8 cellular contexts compared by ENCODE assay signal in the genomic region with DNA sequence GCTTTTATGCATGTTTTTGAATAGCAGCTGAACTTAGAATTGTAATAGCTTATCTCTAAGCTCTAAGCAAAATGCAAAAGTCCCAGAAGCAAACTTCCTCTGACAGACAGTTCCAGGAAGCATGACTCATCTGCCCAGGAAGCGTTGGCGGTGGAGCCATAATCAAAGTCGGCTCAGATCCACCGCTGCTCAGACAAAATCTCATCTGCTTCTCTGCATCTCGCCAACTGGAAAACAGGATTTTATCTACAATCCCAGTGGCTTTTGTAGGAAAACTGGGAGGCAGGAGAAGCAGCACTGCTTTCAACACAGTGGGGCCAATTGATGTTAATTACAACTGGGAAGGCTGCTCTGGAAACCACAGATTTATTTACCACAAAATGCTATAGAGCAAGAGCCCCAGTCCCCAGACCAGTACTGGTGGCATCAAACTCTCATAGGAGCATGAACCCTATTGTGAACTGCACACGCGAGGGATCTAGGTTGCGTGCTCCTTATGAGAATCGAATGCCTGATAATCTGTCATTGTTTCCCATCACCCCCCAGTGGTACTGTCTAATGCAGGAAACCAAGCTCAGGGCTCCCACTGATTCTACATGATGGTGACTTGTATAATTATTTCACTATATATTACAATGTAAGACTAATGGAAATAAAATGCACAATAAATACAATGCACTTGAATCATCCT.
A peak's percentile ranks its signal among the peaks of the same experiment; 100 is the strongest.
DNase-seq lines count a peak whose midpoint lies in the region; ATAC-seq, FAIRE-seq and TF ChIP-seq lines count a peak whose summit lies in the region.

No MANE protein-coding gene starts in this region.

- H3K9me1 ChIP-seq in keratinocyte (ENCODE audit: control insufficient read depth, extremely low read depth, insufficient read depth, low read length), result no peaks in the 10 kb centered on the region

- H4K20me1 ChIP-seq in keratinocyte (ENCODE audit: control insufficient read depth, extremely low read depth, insufficient read depth, low read length), result no peaks in the 10 kb centered on the region

- ATAC-seq in GM18870 (IDR thresholded peaks at IDR 0.05; ENCODE audit: unreplicated experiment), result no peak

- H3K9me3 ChIP-seq in keratinocyte (ENCODE audit: control insufficient read depth, low read depth, low read length), result no peaks in the 10 kb centered on the region

- no peak overlapping the region for H3K9ac ChIP-seq in keratinocyte (ENCODE audit: control insufficient read depth, extremely low read depth, insufficient read depth, low read length)

- H3K4me1 ChIP-seq in keratinocyte (ENCODE audit: control insufficient read depth, extremely low read depth, insufficient read depth, low read length), result peaks cover 33% of the 10 kb centered on the region

- H3K79me2 ChIP-seq in keratinocyte (ENCODE audit: control insufficient read depth, insufficient read depth, low read length), result no peaks in the 10 kb centered on the region

- H3K36me3 ChIP-seq in keratinocyte (ENCODE audit: control insufficient read depth in 2 of 2, extremely low read depth in 1 of 2, insufficient read depth in 2 of 2, low read length in 2 of 2), result no peaks in the 10 kb centered on the region

- DNase-seq in DMS53 (lab: John Stamatoyannopoulos, UW), result peak; percentile 39
- no peak for DNase-seq in DMS53 treated with DMSO at 0.1 percent for 48 hours (lab: John Stamatoyannopoulos, UW; ENCODE audit: unreplicated experiment)
- peak; percentile 67 for DNase-seq in astrocyte of the cerebellum (ENCODE audit: low read depth)
- no peak for DNase-seq in keratinocyte (ENCODE audit: low read depth, low spot score)
- DNase-seq in stimulated activated CD4-positive, alpha-beta T cell treated with anti-CD3 and anti-CD28 coated beads, Interleukin-15, amount 100 ng/mL, for 48 hours (ENCODE audit: low read depth in 2 of 2), result peak; percentile 73 to 81
- no peak for DNase-seq in NCI-H2107 (lab: John Stamatoyannopoulos, UW)

- no peaks in the 10 kb centered on the region for H3K27me3 ChIP-seq in keratinocyte (ENCODE audit: control insufficient read depth, extremely low read depth, insufficient read depth, low read length)

- in situ Hi-C loops in astrocyte of the cerebellum (cut with HindIII; ENCODE audit: low sequenced_read_pairs), result no loop called here

- peak overlapping the region; percentile 36 for H2AFZ ChIP-seq in keratinocyte (ENCODE audit: control insufficient read depth, low read length)

- TF ChIP-seq CTCF in astrocyte of the cerebellum (IDR thresholded peaks at IDR 0.05; ENCODE audit: low read depth, low read length, missing control alignments) (no peak), keratinocyte (optimal IDR thresholded peaks at IDR 0.05 in 1 of 3, IDR thresholded peaks at IDR 0.05 in 1 of 3, conservative IDR thresholded peaks at IDR 0.05 in 1 of 3; ENCODE audit: extremely low read depth in 1 of 3, insufficient read depth in 2 of 3, low read length in 3 of 3) (no peak)

- H3K4me2 ChIP-seq in keratinocyte (ENCODE audit: control insufficient read depth, extremely low read depth, insufficient read depth, low read depth, low read length), result peak overlapping the region; percentile 49

- dilution Hi-C loops in keratinocyte (cut with MboI; ENCODE audit: extremely low pct_ligation_motif_present, low sequenced_read_pairs), result no loop called here

- peak; percentile 97 for FAIRE-seq in TTC549 (lab: Jason Lieb, UNC)
- peak; percentile 70 for FAIRE-seq in keratinocyte (lab: Jason Lieb, UNC)

- H3K4me3 ChIP-seq in astrocyte of the cerebellum (ENCODE audit: low read depth, low read length), result no peak overlapping the region
- H3K4me3 ChIP-seq in keratinocyte (ENCODE audit: control insufficient read depth in 2 of 3, extremely low read depth in 1 of 3, insufficient read depth in 2 of 3, low read depth in 1 of 3, low read length in 3 of 3), result peak overlapping the region in 1 of 3 experiments; percentile 20

- peak overlapping the region; percentile 16 for H3K27ac ChIP-seq in keratinocyte (ENCODE audit: control insufficient read depth, insufficient read depth, low read length)

Comparison
In these comparisons a context has a peak if more than half of its experiments do, and no peak if none do; other contexts are left out.
1. DNase-seq: peak in DMS53 (single experiment), astrocyte of the cerebellum (single experiment) and stimulated activated CD4-positive, alpha-beta T cell treated with anti-CD3 and anti-CD28 coated beads, Interleukin-15, amount 100 ng/mL, for 48 hours (2 of 2); none in DMS53 treated with DMSO at 0.1 percent for 48 hours (single experiment), keratinocyte (single experiment) and NCI-H2107 (single experiment).